8 cellular contexts compared by ENCODE assay signal in the genomic region with DNA sequence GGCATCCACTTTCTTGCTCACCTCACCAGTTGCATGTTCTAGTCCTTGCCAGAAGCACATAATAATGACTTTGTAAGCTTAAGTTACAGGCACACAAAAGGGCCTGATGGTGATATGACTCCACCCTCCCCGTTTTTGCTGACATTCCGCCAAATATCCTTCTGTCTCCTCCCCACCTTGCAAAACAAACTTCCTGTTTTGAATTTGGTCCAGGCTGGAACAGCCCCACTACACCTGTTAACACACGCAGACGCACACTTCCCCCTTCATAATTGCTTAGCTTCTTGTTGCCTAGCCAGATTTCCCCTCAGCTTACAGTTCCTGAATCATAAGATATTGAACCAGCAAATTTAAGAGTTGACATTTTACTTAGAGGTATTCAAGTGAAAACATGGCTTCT. TPM values are rescaled to one million over a fixed set of nuclear protein-coding genes. Genes with fewer than 3 reads are reported as not detected.
DNase-seq lines count a peak whose midpoint lies in the region; ATAC-seq and TF ChIP-seq lines count a peak whose summit lies in the region.

A gene with protein sequence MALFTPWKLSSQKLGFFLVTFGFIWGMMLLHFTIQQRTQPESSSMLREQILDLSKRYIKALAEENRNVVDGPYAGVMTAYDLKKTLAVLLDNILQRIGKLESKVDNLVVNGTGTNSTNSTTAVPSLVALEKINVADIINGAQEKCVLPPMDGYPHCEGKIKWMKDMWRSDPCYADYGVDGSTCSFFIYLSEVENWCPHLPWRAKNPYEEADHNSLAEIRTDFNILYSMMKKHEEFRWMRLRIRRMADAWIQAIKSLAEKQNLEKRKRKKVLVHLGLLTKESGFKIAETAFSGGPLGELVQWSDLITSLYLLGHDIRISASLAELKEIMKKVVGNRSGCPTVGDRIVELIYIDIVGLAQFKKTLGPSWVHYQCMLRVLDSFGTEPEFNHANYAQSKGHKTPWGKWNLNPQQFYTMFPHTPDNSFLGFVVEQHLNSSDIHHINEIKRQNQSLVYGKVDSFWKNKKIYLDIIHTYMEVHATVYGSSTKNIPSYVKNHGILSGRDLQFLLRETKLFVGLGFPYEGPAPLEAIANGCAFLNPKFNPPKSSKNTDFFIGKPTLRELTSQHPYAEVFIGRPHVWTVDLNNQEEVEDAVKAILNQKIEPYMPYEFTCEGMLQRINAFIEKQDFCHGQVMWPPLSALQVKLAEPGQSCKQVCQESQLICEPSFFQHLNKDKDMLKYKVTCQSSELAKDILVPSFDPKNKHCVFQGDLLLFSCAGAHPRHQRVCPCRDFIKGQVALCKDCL (plus strand): TSS at position 269 of the 400 bp plus-strand sequence. CDS start 332 bp downstream, outside the sequence.

- no peak for TF ChIP-seq POLR2A in transverse colon (IDR thresholded peaks at IDR 0.05)

- no peaks in the 10 kb centered on the region for H3K9me3 ChIP-seq in SK-N-SH
- H3K9me3 ChIP-seq in SJCRH30 (replicated peaks): no peaks in the 10 kb centered on the region
- no peaks in the 10 kb centered on the region for H3K9me3 ChIP-seq in transverse colon
- H3K9me3 ChIP-seq in psoas muscle: no peaks in the 10 kb centered on the region
- H3K9me3 ChIP-seq in WERI-Rb-1 (ENCODE audit: severe bottlenecking): no peaks in the 10 kb centered on the region

- H3K27me3 ChIP-seq in SK-N-SH (ENCODE audit: insufficient read depth) (no peaks in the 10 kb centered on the region), SJCRH30 (no peaks in the 10 kb centered on the region), transverse colon (no peaks in the 10 kb centered on the region), psoas muscle (ENCODE audit: insufficient read depth in 3 of 3, low read length in 2 of 3) (no peaks in the 10 kb centered on the region), WERI-Rb-1 (ENCODE audit: insufficient read depth, low read depth, severe bottlenecking) (no peaks in the 10 kb centered on the region)

- H3K4me3 ChIP-seq in SK-N-SH (ENCODE audit: low read depth in 2 of 2, low read length in 1 of 2) (no peak within 1 kb of the TSS), SJCRH30 (no peak within 1 kb of the TSS), transverse colon (no peak within 1 kb of the TSS), psoas muscle (no peak within 1 kb of the TSS), WERI-Rb-1 (ENCODE audit: low read depth, low read length) (no peak within 1 kb of the TSS)

- CTCF ChIA-PET in SK-N-SH (lab: Yijun Ruan, JAX): interaction anchor here (1.6 to 6.1 kb wide), 3 partner anchors 9 to 158 kb away, joined by 9 to 30 read pairs (median 27); no protein-coding TSS in a partner anchor

- no peak for TF ChIP-seq CTCF in SK-N-SH (IDR thresholded peaks at IDR 0.05)
- no peak for TF ChIP-seq CTCF in transverse colon (IDR thresholded peaks at IDR 0.05)
- TF ChIP-seq CTCF in psoas muscle (IDR thresholded peaks at IDR 0.05): no peak
- no peak for TF ChIP-seq CTCF in WERI-Rb-1 (IDR thresholded peaks at IDR 0.05; ENCODE audit: low read depth, low read length)

- TF ChIP-seq RAD21 in SK-N-SH (IDR thresholded peaks at IDR 0.05; ENCODE audit: low read length): no peak

- POLR2A ChIA-PET in SK-N-SH (lab: Yijun Ruan, JAX): no interaction called here

- TF ChIP-seq EP300 in SK-N-SH (IDR thresholded peaks at IDR 0.05; ENCODE audit: borderline replicate concordance in 1 of 2, low read depth in 1 of 2, low read length in 1 of 2): no peak
- TF ChIP-seq EP300 in transverse colon (IDR thresholded peaks at IDR 0.05; ENCODE audit: low read depth): no peak

- H3K36me3 ChIP-seq in SK-N-SH (replicated peaks in 1 of 2; ENCODE audit: control insufficient read depth in 1 of 2, insufficient read depth in 2 of 2, low read length in 1 of 2) (peaks cover 6 to 7% of the 10 kb centered on the region in 2 experiments), SJCRH30 (peaks cover 30% of the 10 kb centered on the region), transverse colon (no peaks in the 10 kb centered on the region), psoas muscle (ENCODE audit: insufficient read depth in 1 of 2, low read depth in 1 of 2) (no peaks in the 10 kb centered on the region), WERI-Rb-1 (peaks cover 37% of the 10 kb centered on the region)

- no peaks in the 10 kb centered on the region for H3K79me2 ChIP-seq in SK-N-SH (ENCODE audit: insufficient read depth)

- H2AFZ ChIP-seq in SK-N-SH (ENCODE audit: low read depth): no peak within 1 kb of the TSS

- H3K9ac ChIP-seq in SK-N-SH: no peak within 1 kb of the TSS

- no peak within 1 kb of the TSS for H3K4me2 ChIP-seq in SK-N-SH

- DNase-seq in SK-N-SH (no peak), SJCRH30 (no peak), left ventricle myocardium superior (no peak), transverse colon (peak; percentile 64), psoas muscle (no peak), WERI-Rb-1 (no peak)

- WGBS in SK-N-SH (ENCODE audit: low lambda C conversion rate): 96% methylated on average over 4 of the region's 4 CpGs
- 10 to 33% methylated on average over 4 of the region's 4 CpGs for WGBS in transverse colon (ENCODE audit: low coverage in 1 of 2), 2 donors
- WGBS in psoas muscle, 3 donors: 30 to 56% (median 38%) methylated on average over 4 of the region's 4 CpGs

- H3K9me2 ChIP-seq in SK-N-SH: no peaks in the 10 kb centered on the region

- H3K27ac ChIP-seq in SK-N-SH (ENCODE audit: low read depth in 2 of 2, low read length in 1 of 2) (peak within 1 kb of the TSS in 1 of 2 experiments; percentile 39; a peak in 1 of 4 replicates), SJCRH30 (no peak within 1 kb of the TSS), transverse colon (peak within 1 kb of the TSS in 1 of 4 donors; percentile 53), psoas muscle (no peak within 1 kb of the TSS), WERI-Rb-1 (no peak within 1 kb of the TSS)

- in situ Hi-C loops in transverse colon (cut with MboI; ENCODE audit: low pct_ligation_motif_present in 1 of 4, low pct_unique_long_range_greater_than_20kb in 1 of 4, low sequenced_read_pairs in 3 of 4): no loop called here

- peaks cover 0 to 23% of the 10 kb centered on the region in 2 experiments; a peak in 1 of 4 replicates for H3K4me1 ChIP-seq in SK-N-SH (ENCODE audit: control insufficient read depth in 1 of 2, insufficient read depth in 2 of 2, low read depth in 1 of 2, low read length in 1 of 2)
- H3K4me1 ChIP-seq in SJCRH30: peaks cover 3% of the 10 kb centered on the region
- peaks cover 6 to 39% (median 13%) of the 10 kb centered on the region in 4 donors for H3K4me1 ChIP-seq in transverse colon
- no peaks in the 10 kb centered on the region for H3K4me1 ChIP-seq in psoas muscle

- no peaks in the 10 kb centered on the region for H3F3A ChIP-seq in SK-N-SH (replicated peaks; ENCODE audit: insufficient read depth)

- no peaks in the 10 kb centered on the region for H4K20me1 ChIP-seq in SK-N-SH (ENCODE audit: insufficient read depth)

- intact Hi-C loops in left ventricle myocardium superior (cut with micrococcal nuclease): no loop called here
- intact Hi-C loops in transverse colon (cut with DNase I; ENCODE audit: low total_unique reads): no loop called here
- intact Hi-C loops in psoas muscle (cut with DNase I): no loop called here

- ATAC-seq in SK-N-SH treated with all-trans-retinoic acid at 6 μM for 48 hours: no peak
- ATAC-seq in HG03342 (IDR thresholded peaks at IDR 0.05; ENCODE audit: unreplicated experiment): peak; percentile 7
- ATAC-seq in left ventricle myocardium superior: peak; percentile 19
- ATAC-seq in psoas muscle: no peak

TF ChIP-seq in SK-N-SH, 30 proteins besides CTCF, POLR2A, EP300 and RAD21 (continues in another document):
- TF ChIP-seq FOXJ3 (CRISPR knock-in tag; IDR thresholded peaks at IDR 0.05): no peak
- TF ChIP-seq NFIC (IDR thresholded peaks at IDR 0.05; ENCODE audit: borderline replicate concordance): no peak
- TF ChIP-seq, protein P1, sequence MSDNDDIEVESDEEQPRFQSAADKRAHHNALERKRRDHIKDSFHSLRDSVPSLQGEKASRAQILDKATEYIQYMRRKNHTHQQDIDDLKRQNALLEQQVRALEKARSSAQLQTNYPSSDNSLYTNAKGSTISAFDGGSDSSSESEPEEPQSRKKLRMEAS (IDR thresholded peaks at IDR 0.05; ENCODE audit: low read depth): no peak
- TF ChIP-seq, protein P2, sequence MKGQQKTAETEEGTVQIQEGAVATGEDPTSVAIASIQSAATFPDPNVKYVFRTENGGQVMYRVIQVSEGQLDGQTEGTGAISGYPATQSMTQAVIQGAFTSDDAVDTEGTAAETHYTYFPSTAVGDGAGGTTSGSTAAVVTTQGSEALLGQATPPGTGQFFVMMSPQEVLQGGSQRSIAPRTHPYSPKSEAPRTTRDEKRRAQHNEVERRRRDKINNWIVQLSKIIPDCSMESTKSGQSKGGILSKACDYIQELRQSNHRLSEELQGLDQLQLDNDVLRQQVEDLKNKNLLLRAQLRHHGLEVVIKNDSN (IDR thresholded peaks at IDR 0.05; ENCODE audit: borderline replicate concordance, low read depth): no peak
- no peak for TF ChIP-seq FOSL2 (IDR thresholded peaks at IDR 0.05; ENCODE audit: borderline replicate concordance, low read depth)

TF ChIP-seq in SK-N-SH treated with all-trans-retinoic acid at 6 μM for 48 hours, 23 proteins besides CTCF, POLR2A, EP300 and RAD21 (continues in another document):
- TF ChIP-seq, protein P3, sequence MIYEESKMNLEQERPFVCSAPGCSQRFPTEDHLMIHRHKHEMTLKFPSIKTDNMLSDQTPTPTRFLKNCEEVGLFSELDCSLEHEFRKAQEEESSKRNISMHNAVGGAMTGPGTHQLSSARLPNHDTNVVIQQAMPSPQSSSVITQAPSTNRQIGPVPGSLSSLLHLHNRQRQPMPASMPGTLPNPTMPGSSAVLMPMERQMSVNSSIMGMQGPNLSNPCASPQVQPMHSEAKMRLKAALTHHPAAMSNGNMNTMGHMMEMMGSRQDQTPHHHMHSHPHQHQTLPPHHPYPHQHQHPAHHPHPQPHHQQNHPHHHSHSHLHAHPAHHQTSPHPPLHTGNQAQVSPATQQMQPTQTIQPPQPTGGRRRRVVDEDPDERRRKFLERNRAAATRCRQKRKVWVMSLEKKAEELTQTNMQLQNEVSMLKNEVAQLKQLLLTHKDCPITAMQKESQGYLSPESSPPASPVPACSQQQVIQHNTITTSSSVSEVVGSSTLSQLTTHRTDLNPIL (CRISPR knock-in tag; IDR thresholded peaks at IDR 0.05; ENCODE audit: low read depth): no peak
- TF ChIP-seq TCF4 (CRISPR knock-in tag; IDR thresholded peaks at IDR 0.05; ENCODE audit: borderline replicate concordance): no peak

RNA-seq across cellular contexts. Expression of the gene that starts here (rescaled TPM):
- 18.2 and 20.6 TPM in 2 replicates for polyA plus RNA-seq in SK-N-SH (2012; rRNA removed)
- polyA plus RNA-seq in SK-N-SH (2012; cell fraction: cytosol; rRNA removed): 18.2 and 21.6 TPM in 2 replicates
- 10.5 and 14.6 TPM in 2 replicates for polyA plus RNA-seq in SK-N-SH (2012; cell fraction: nucleus; rRNA removed)
- total RNA-seq in SJCRH30 (2014; rRNA removed; shearing (Covaris generic)): 95.3 and 98.0 TPM in 2 replicates
- 98.1 TPM for total RNA-seq in left ventricle myocardium superior
- total RNA-seq in transverse colon: 10 to 100 TPM; 23.6 to 67.6 (median 55.2) TPM
- 1 to 10 TPM; 2.1 to 7.0 (median 5.2) TPM for total RNA-seq in psoas muscle
- polyA plus RNA-seq in psoas muscle: 1 to 10 TPM; 1.1 to 1.6 (median 1.1) TPM

Comparison
In these comparisons a context has a peak if more than half of its experiments do, and no peak if none do; other contexts are left out.
1. ATAC-seq: peak in HG03342 (single experiment) and left ventricle myocardium superior (single experiment); none in SK-N-SH treated with all-trans-retinoic acid at 6 μM for 48 hours (single experiment) and psoas muscle (0 of 4).